ENCODE assay signal across 11 cellular contexts in the genomic region with DNA sequence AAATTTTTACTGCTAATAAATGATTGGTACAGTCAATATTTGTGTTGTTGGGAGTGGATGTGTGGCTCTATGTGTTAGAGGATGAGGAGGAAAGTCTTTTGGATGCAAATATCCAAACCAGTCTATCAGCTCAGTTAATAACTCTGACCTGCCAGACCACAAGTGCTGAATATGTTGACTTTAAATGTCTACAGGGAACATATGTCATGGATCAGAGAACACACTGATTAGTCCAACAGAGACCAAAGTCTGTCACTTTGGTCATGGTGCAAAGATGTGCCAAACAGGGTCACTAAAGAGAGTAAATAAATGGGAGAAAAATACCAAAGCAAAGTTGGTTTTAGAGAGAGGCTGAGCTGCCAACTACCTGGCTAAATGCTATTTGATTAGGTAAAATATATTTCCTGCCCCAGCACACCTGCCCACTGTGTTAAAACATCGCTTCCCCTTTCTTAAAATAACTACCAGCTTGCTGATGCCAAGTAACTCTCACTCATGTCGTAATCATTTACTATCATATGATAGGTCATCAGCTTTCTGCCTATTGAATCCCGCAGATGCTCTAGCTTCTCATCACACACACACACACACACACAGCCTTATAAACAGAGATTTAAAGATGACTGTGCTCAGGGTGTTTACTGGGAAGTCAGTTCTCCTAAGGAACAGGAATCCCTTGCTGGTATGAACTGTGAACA.
DNase-seq lines count a peak whose midpoint lies in the region; ATAC-seq, FAIRE-seq and TF ChIP-seq lines count a peak whose summit lies in the region.
"Had no signal": no experiment of that assay in that cellular context is flagged by ENCODE, and none has a peak within 500 bp of the region (broad histone marks: within the 10 kb centered on the region; RNA-seq: fewer than 3 reads in every experiment).

No MANE protein-coding gene starts in this region.

- FAIRE-seq in H54 (lab: Jason Lieb, UNC): no peak

- H3K27ac Mint-ChIP-seq in memory B cell: no peak overlapping the region

- H3K4me1 Mint-ChIP-seq in memory B cell: peaks cover 9% of the 10 kb centered on the region

- no peaks in the 10 kb centered on the region for H3K9me3 Mint-ChIP-seq in memory B cell

- peaks cover 16% of the 10 kb centered on the region for H3K27me3 ChIP-seq in osteoblast (ENCODE audit: insufficient read depth, low read length)
- H3K27me3 ChIP-seq: esophagus muscularis mucosa had no signal

- TF ChIP-seq POLR2A in H54 (IDR thresholded peaks at IDR 0.05; ENCODE audit: low read depth, low read length): no peak

- H3K36me3 Mint-ChIP-seq in memory B cell: no peaks in the 10 kb centered on the region

- H3K27me3 Mint-ChIP-seq in memory B cell: no peaks in the 10 kb centered on the region

- H3K27ac ChIP-seq in osteoblast (ENCODE audit: low read depth, low read length): no peak overlapping the region
- H3K27ac ChIP-seq: esophagus muscularis mucosa, SK-N-MC had no signal

- H3K36me3 ChIP-seq in osteoblast (ENCODE audit: insufficient read depth, low read length): no peaks in the 10 kb centered on the region
- H3K36me3 ChIP-seq: esophagus muscularis mucosa had no signal

- H3K4me1 ChIP-seq in osteoblast (ENCODE audit: insufficient read depth, low read length): peaks cover 30% of the 10 kb centered on the region

- no peak overlapping the region for H3K4me3 ChIP-seq in osteoblast (ENCODE audit: insufficient read depth, low read length)
- H3K4me3 ChIP-seq: esophagus muscularis mucosa, SK-N-MC had no signal

- H2AFZ ChIP-seq in osteoblast (ENCODE audit: low read length): no peak overlapping the region

- DNase-seq in NCI-H2081 (lab: John Stamatoyannopoulos, UW) (peak; percentile 33 to 82), memory B cell (ENCODE audit: low spot score in 2 of 2) (peak in 1 of 2 donors; percentile 5), DMS 273 (lab: John Stamatoyannopoulos, UW; ENCODE audit: unreplicated experiment) (no peak), osteoblast (ENCODE audit: insufficient read length, low spot score, missing footprints) (no peak), H54 (ENCODE audit: insufficient read length, low spot score) (no peak)
- no peak for DNase-seq in activated CD4-positive, alpha-beta T cell treated with anti-CD3 and anti-CD28 coated beads for 4 hours
- DNase-seq: activated gamma-delta T cell treated with Interleukin-2 at 50 U/mL for 16 hours had no signal

- H3K4me3 Mint-ChIP-seq in memory B cell: no peak overlapping the region

- peaks cover 2% of the 10 kb centered on the region for H3K79me2 ChIP-seq in osteoblast (ENCODE audit: insufficient read depth, low read length)

- no peak overlapping the region for H3K4me2 ChIP-seq in osteoblast (ENCODE audit: insufficient read depth, low read length)

- ATAC-seq in GM18519 (IDR thresholded peaks at IDR 0.05; ENCODE audit: low FRiP score, unreplicated experiment): peak; percentile 25
- peak; percentile 36 for ATAC-seq in GM21825 (IDR thresholded peaks at IDR 0.05; ENCODE audit: unreplicated experiment)
- peak; percentile 77 for ATAC-seq in memory B cell (ENCODE audit: low read depth)

- H3K9me3 ChIP-seq in osteoblast (ENCODE audit: low read depth, low read length): no peaks in the 10 kb centered on the region
- H3K9me3 ChIP-seq: esophagus muscularis mucosa had no signal

- peaks cover 58% of the 10 kb centered on the region for H4K20me1 ChIP-seq in osteoblast (ENCODE audit: insufficient read depth, low read length)

- no peak for TF ChIP-seq CTCF in osteoblast (IDR thresholded peaks at IDR 0.05; ENCODE audit: extremely low read depth, low read depth, low read length)

Comparison
In these comparisons a context has a peak if more than half of its experiments do, and no peak if none do; other contexts are left out.
1. ATAC-seq: peak in every context shown above with its lines; median percentile 77 in memory B cell; 36 in GM21825; 25 in GM18519.
2. DNase-seq: peak in NCI-H2081 (2 of 2); none in DMS 273 (single experiment), activated CD4-positive, alpha-beta T cell treated with anti-CD3 and anti-CD28 coated beads for 4 hours (0 of 2), osteoblast (single experiment) and H54 (single experiment).